In genomic region chr13:111900390-111901180, GRCh38 we compare ENCODE assay signal across 1 cellular context.
TF ChIP-seq lines count a peak whose summit lies in the region.

No MANE protein-coding gene starts in this region.

TF ChIP-seq in H1, 55 proteins besides CTCF, POLR2A, EP300 and RAD21 (continued from another document):
- no peak for TF ChIP-seq YY1 (IDR thresholded peaks at IDR 0.05; ENCODE audit: low read depth, low read length)
- no peak for TF ChIP-seq TBP (IDR thresholded peaks at IDR 0.05; ENCODE audit: low read depth, low read length)
- TF ChIP-seq POLR2AphosphoS5 (IDR thresholded peaks at IDR 0.05; ENCODE audit: low read depth, low read length): no peak
- TF ChIP-seq CBX8 (IDR thresholded peaks at IDR 0.05; ENCODE audit: borderline replicate concordance, low read depth, low read length): no peak
- no peak for TF ChIP-seq SP4 (IDR thresholded peaks at IDR 0.05; ENCODE audit: low read length)
- no peak for TF ChIP-seq SAP30 (IDR thresholded peaks at IDR 0.05; ENCODE audit: insufficient read depth, insufficient replicate concordance, low read length)
- no peak for TF ChIP-seq RNF2 (IDR thresholded peaks at IDR 0.05; ENCODE audit: borderline replicate concordance, low read depth, low read length, missing control alignments, poor library complexity, severe bottlenecking)
